1 cellular context compared by ENCODE assay signal in the genomic region with DNA sequence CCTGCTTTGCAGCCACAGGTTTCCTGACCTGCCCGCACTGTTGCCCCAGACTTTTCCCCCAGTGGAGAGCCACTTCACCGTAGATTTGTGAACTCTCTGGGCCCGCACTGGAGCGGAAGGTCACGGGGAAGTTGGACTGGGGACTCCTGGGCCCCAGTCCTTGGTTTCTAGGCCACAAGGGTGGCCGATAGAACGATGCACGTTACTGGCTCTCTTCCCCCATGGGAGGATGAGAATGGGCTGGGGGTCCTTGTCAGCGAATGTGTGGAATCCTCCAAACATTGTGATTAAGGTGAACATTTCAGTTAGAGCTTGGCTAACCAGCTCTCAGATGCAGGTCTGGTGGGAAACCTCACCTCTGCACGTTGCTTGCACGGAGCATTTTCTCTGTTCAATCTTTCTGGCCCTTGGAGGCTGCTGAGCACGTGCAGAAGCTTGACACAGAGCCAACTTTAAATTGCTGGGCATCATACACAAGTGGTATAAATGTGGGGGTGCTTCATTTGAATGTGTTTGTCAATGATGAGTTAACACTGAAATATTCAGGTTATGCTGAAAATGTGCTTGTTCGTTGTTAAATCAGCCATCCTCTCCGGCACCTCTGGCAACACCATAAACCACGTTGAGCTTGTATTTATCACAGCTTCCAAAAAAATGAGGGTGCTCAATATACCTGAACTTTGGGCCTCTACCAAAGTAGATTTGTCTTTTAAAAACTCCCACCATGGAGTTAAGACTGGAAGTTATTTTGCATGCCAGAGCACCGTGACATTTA.
TF ChIP-seq lines count a peak whose summit lies in the region.

No MANE protein-coding gene starts in this region.

TF ChIP-seq in HepG2, 621 proteins besides CTCF, POLR2A, EP300 and RAD21 (continued from another document and continues in another):
- TF ChIP-seq, protein P1, sequence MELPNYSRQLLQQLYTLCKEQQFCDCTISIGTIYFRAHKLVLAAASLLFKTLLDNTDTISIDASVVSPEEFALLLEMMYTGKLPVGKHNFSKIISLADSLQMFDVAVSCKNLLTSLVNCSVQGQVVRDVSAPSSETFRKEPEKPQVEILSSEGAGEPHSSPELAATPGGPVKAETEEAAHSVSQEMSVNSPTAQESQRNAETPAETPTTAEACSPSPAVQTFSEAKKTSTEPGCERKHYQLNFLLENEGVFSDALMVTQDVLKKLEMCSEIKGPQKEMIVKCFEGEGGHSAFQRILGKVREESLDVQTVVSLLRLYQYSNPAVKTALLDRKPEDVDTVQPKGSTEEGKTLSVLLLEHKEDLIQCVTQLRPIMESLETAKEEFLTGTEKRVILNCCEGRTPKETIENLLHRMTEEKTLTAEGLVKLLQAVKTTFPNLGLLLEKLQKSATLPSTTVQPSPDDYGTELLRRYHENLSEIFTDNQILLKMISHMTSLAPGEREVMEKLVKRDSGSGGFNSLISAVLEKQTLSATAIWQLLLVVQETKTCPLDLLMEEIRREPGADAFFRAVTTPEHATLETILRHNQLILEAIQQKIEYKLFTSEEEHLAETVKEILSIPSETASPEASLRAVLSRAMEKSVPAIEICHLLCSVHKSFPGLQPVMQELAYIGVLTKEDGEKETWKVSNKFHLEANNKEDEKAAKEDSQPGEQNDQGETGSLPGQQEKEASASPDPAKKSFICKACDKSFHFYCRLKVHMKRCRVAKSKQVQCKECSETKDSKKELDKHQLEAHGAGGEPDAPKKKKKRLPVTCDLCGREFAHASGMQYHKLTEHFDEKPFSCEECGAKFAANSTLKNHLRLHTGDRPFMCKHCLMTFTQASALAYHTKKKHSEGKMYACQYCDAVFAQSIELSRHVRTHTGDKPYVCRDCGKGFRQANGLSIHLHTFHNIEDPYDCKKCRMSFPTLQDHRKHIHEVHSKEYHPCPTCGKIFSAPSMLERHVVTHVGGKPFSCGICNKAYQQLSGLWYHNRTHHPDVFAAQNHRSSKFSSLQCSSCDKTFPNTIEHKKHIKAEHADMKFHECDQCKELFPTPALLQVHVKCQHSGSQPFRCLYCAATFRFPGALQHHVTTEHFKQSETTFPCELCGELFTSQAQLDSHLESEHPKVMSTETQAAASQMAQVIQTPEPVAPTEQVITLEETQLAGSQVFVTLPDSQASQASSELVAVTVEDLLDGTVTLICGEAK (IDR thresholded peaks at IDR 0.05) = no peak
- TF ChIP-seq, protein P1 (CRISPR knock-in tag; IDR thresholded peaks at IDR 0.05) = no peak
- TF ChIP-seq, protein P2, sequence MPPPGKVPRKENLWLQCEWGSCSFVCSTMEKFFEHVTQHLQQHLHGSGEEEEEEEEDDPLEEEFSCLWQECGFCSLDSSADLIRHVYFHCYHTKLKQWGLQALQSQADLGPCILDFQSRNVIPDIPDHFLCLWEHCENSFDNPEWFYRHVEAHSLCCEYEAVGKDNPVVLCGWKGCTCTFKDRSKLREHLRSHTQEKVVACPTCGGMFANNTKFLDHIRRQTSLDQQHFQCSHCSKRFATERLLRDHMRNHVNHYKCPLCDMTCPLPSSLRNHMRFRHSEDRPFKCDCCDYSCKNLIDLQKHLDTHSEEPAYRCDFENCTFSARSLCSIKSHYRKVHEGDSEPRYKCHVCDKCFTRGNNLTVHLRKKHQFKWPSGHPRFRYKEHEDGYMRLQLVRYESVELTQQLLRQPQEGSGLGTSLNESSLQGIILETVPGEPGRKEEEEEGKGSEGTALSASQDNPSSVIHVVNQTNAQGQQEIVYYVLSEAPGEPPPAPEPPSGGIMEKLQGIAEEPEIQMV (CRISPR knock-in tag; IDR thresholded peaks at IDR 0.05; ENCODE audit: low read depth) = no peak
- TF ChIP-seq ZNF407 (CRISPR knock-in tag; IDR thresholded peaks at IDR 0.05; ENCODE audit: not compliant biosample characterization) = no peak
- no peak; the same call in 1 of the 2 replicates for TF ChIP-seq BRD4 (CRISPR knock-in tag; IDR thresholded peaks at IDR 0.05)
- TF ChIP-seq MZF1 (CRISPR knock-in tag; IDR thresholded peaks at IDR 0.05; ENCODE audit: borderline replicate concordance) = no peak
- no peak for TF ChIP-seq NR3C1 (CRISPR knock-in tag; IDR thresholded peaks at IDR 0.05)
- no peak for TF ChIP-seq DR1 (CRISPR knock-in tag; IDR thresholded peaks at IDR 0.05)
- TF ChIP-seq, protein P3, sequence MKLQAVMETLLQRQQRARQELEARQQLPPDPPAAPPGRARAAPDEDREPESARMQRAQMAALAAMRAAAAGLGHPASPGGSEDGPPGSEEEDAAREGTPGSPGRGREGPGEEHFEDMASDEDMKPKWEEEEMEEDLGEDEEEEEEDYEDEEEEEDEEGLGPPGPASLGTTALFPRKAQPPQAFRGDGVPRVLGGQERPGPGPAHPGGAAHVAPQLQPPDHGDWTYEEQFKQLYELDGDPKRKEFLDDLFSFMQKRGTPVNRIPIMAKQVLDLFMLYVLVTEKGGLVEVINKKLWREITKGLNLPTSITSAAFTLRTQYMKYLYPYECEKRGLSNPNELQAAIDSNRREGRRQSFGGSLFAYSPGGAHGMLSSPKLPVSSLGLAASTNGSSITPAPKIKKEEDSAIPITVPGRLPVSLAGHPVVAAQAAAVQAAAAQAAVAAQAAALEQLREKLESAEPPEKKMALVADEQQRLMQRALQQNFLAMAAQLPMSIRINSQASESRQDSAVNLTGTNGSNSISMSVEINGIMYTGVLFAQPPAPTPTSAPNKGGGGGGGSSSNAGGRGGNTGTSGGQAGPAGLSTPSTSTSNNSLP (IDR thresholded peaks at IDR 0.05; ENCODE audit: low read depth, low read length) = no peak
- TF ChIP-seq, protein P4, sequence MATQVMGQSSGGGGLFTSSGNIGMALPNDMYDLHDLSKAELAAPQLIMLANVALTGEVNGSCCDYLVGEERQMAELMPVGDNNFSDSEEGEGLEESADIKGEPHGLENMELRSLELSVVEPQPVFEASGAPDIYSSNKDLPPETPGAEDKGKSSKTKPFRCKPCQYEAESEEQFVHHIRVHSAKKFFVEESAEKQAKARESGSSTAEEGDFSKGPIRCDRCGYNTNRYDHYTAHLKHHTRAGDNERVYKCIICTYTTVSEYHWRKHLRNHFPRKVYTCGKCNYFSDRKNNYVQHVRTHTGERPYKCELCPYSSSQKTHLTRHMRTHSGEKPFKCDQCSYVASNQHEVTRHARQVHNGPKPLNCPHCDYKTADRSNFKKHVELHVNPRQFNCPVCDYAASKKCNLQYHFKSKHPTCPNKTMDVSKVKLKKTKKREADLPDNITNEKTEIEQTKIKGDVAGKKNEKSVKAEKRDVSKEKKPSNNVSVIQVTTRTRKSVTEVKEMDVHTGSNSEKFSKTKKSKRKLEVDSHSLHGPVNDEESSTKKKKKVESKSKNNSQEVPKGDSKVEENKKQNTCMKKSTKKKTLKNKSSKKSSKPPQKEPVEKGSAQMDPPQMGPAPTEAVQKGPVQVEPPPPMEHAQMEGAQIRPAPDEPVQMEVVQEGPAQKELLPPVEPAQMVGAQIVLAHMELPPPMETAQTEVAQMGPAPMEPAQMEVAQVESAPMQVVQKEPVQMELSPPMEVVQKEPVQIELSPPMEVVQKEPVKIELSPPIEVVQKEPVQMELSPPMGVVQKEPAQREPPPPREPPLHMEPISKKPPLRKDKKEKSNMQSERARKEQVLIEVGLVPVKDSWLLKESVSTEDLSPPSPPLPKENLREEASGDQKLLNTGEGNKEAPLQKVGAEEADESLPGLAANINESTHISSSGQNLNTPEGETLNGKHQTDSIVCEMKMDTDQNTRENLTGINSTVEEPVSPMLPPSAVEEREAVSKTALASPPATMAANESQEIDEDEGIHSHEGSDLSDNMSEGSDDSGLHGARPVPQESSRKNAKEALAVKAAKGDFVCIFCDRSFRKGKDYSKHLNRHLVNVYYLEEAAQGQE (IDR thresholded peaks at IDR 0.05; ENCODE audit: borderline replicate concordance in 1 of 2, low read depth in 1 of 2, low read length in 2 of 2) = no peak
- no peak for TF ChIP-seq ZNF672 (CRISPR knock-in tag; IDR thresholded peaks at IDR 0.05)
- TF ChIP-seq ZNF264 (CRISPR knock-in tag; IDR thresholded peaks at IDR 0.05) = peak; percentile 58; the same call in 1 of the 2 replicates
- TF ChIP-seq ELF4 (CRISPR knock-in tag; IDR thresholded peaks at IDR 0.05; ENCODE audit: borderline replicate concordance) = no peak
- TF ChIP-seq ISX (CRISPR knock-in tag; conservative IDR thresholded peaks at IDR 0.05) = no peak
- no peak for TF ChIP-seq ZBTB21 (CRISPR knock-in tag; IDR thresholded peaks at IDR 0.05)
- no peak for TF ChIP-seq ZNF746 (CRISPR knock-in tag; IDR thresholded peaks at IDR 0.05)
- no peak for TF ChIP-seq DNMT1 (CRISPR knock-in tag; IDR thresholded peaks at IDR 0.05)
- TF ChIP-seq, protein P5, sequence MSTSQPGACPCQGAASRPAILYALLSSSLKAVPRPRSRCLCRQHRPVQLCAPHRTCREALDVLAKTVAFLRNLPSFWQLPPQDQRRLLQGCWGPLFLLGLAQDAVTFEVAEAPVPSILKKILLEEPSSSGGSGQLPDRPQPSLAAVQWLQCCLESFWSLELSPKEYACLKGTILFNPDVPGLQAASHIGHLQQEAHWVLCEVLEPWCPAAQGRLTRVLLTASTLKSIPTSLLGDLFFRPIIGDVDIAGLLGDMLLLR (CRISPR knock-in tag; IDR thresholded peaks at IDR 0.05) = no peak
- TF ChIP-seq CENPT (CRISPR knock-in tag; IDR thresholded peaks at IDR 0.05; ENCODE audit: low read depth) = no peak
- TF ChIP-seq, protein P6, sequence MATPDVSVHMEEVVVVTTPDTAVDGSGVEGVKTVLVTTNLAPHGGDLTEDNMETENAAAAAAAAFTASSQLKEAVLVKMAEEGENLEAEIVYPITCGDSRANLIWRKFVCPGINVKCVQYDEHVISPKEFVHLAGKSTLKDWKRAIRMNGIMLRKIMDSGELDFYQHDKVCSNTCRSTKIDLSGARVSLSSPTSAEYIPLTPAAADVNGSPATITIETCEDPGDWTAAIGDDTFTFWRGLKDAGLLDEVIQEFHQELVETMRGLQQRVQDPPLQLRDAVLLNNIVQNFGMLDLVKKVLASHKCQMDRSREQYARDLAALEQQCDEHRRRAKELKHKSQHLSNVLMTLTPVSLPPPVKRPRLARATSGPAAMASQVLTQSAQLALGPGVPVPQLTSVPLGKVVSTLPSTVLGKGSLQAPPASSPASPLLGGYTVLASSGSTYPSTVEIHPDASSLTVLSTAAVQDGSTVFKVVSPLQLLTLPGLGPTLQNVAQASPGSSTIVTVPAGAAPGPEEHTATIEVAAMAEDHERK (CRISPR knock-in tag; IDR thresholded peaks at IDR 0.05; ENCODE audit: low read depth) = no peak
